ENCODE assay signal across 11 cellular contexts in genomic region chr2:181164699-181165098, GRCh38.
DNase-seq lines count a peak whose midpoint lies in the region; ATAC-seq lines count a peak whose summit lies in the region.
"Had no signal": no experiment of that assay in that cellular context is flagged by ENCODE, and none has a peak within 500 bp of the region (broad histone marks: within the 10 kb centered on the region; RNA-seq: fewer than 3 reads in every experiment).

No MANE protein-coding gene starts in this region.

- H3K4me3 Mint-ChIP-seq in T-helper 2 cell treated with Interferon-gamma antibody and Interleukin-4, amounts not matched to agents 5 μg/mL and 100 μg/mL, for 36 hours = peak overlapping the region; percentile 64
- peak overlapping the region; percentile 54 to 85 (median 78) for H3K4me3 Mint-ChIP-seq in naive thymus-derived CD8-positive, alpha-beta T cell

- POLR2A ChIA-PET in naive thymus-derived CD8-positive, alpha-beta T cell (lab: Charles Lee) = interaction anchor here (0.8 to 3.1 kb wide), 8 partner anchors 11 to 41 kb away, joined by 3 to 11 read pairs (median 4); no protein-coding TSS in a partner anchor

- H3K36me3 ChIP-seq in KOPT-K1 (ENCODE audit: insufficient read depth, low read length) = peaks cover 33% of the 10 kb centered on the region

- H3K9me3 Mint-ChIP-seq in T-helper 2 cell treated with Interferon-gamma antibody and Interleukin-4, amounts not matched to agents 5 μg/mL and 100 μg/mL, for 36 hours = peaks cover 29% of the 10 kb centered on the region
- peaks cover 0 to 32% (median 22%) of the 10 kb centered on the region in 9 donors for H3K9me3 Mint-ChIP-seq in naive thymus-derived CD8-positive, alpha-beta T cell

- peak; percentile 69 for ATAC-seq in GM21723 (IDR thresholded peaks at IDR 0.05; ENCODE audit: unreplicated experiment)
- no peak for ATAC-seq in naive thymus-derived CD8-positive, alpha-beta T cell
- ATAC-seq: HepG2 had no signal

- DNase-seq in T-helper 2 cell treated with Interferon-gamma antibody and Interleukin-4, amounts not matched to agents 5 μg/mL and 100 μg/mL, for 36 hours (ENCODE audit: low spot score) = no peak
- DNase-seq in T-helper 2 cell (no peak), iPS-NIHi11 (ENCODE audit: low spot score) (no peak), HCEC 1CT (no peak), COR-L47 (lab: John Stamatoyannopoulos, UW) (no peak)
- no peak for DNase-seq in naive thymus-derived CD8-positive, alpha-beta T cell
- DNase-seq: ACHN; stimulated activated CD8-positive, alpha-beta memory T cell treated with anti-CD3 and anti-CD28 coated beads, Interleukin-4, amount 100 ng/mL, for 48 hours had no signal

- H3K9me3 ChIP-seq in KOPT-K1 (ENCODE audit: insufficient read depth, low read length, poor library complexity, severe bottlenecking) = peaks cover 28% of the 10 kb centered on the region

- H3K27ac ChIP-seq in KOPT-K1 (ENCODE audit: low read depth, low read length, poor library complexity, severe bottlenecking) = peak overlapping the region; percentile 85

- peaks cover 48% of the 10 kb centered on the region for H3K4me1 Mint-ChIP-seq in T-helper 2 cell treated with Interferon-gamma antibody and Interleukin-4, amounts not matched to agents 5 μg/mL and 100 μg/mL, for 36 hours (ENCODE audit: low read depth)
- peaks cover 19 to 60% (median 57%) of the 10 kb centered on the region in 4 donors for H3K4me1 Mint-ChIP-seq in naive thymus-derived CD8-positive, alpha-beta T cell

- H3K36me3 Mint-ChIP-seq in T-helper 2 cell treated with Interferon-gamma antibody and Interleukin-4, amounts not matched to agents 5 μg/mL and 100 μg/mL, for 36 hours (ENCODE audit: low read depth) = peaks cover 47% of the 10 kb centered on the region
- H3K36me3 Mint-ChIP-seq in naive thymus-derived CD8-positive, alpha-beta T cell = peaks cover 6 to 36% (median 33%) of the 10 kb centered on the region in 3 donors

- H3K27ac Mint-ChIP-seq in T-helper 2 cell treated with Interferon-gamma antibody and Interleukin-4, amounts not matched to agents 5 μg/mL and 100 μg/mL, for 36 hours = peak overlapping the region; percentile 95
- peak overlapping the region; percentile 90 to 99 (median 96) for H3K27ac Mint-ChIP-seq in naive thymus-derived CD8-positive, alpha-beta T cell

- H3K27me3 Mint-ChIP-seq in T-helper 2 cell treated with Interferon-gamma antibody and Interleukin-4, amounts not matched to agents 5 μg/mL and 100 μg/mL, for 36 hours (ENCODE audit: low read depth) = no peaks in the 10 kb centered on the region
- no peaks in the 10 kb centered on the region for H3K27me3 Mint-ChIP-seq in naive thymus-derived CD8-positive, alpha-beta T cell
